8 cellular contexts compared by ENCODE assay signal in the genomic region with DNA sequence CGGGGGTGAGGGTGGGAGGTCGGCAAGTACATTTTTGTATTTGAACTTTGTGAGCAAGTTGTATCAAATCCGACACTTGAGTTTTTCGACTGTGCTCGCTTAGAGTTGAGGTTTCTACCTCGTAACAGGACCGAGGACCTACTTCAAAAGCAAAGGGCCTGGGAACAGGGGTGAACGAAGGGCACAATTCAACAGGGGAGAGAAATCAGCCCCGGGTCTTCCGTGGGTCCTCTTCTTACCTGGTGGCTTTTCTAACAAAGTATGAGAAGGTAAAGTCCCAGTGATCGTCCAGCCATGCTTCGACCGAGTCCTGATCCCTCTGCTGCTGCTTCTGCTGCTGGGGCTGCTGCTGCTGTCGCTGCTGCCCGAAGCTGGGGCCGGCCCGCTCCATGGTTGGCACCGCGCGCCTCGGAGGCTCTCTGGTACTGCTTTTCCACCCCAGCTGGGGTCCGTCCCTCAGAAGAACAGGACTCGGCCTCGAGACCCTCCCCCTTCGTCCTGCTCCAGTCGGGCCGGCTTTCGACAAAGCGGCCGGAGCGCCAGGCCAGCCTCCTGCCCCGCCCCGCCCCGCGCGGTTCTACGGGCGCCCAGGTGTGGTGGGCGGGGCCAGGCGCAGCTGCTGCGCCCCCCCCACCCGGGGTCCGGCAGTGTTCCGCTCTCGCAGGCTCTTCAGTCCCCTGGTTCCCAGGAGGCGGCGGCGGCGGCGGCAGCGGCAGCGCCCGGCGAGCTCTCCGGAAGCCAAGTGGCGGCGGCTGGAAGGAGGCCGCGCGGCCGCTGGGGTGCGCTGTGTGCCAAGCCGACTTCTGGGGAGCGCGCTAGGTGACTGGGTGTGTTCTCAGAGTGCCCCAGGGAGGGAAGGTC. TPM values are rescaled to one million over a fixed set of nuclear protein-coding genes. Genes with fewer than 3 reads are reported as not detected.
DNase-seq lines count a peak whose midpoint lies in the region; ATAC-seq and TF ChIP-seq lines count a peak whose summit lies in the region.

A gene (minus strand): TSS at position 524 of the 861 bp plus-strand sequence. CDS start 133 bp downstream, at position 391.

- TF ChIP-seq CTCF in GM12864 (IDR thresholded peaks at IDR 0.05; ENCODE audit: low read depth, low read length, missing control alignments), result peak; percentile 75
- TF ChIP-seq CTCF in progenitor cell of endocrine pancreas (IDR thresholded peaks at IDR 0.05; ENCODE audit: unreplicated experiment), result peak; percentile 90

- ATAC-seq in HG02588 (IDR thresholded peaks at IDR 0.05; ENCODE audit: unreplicated experiment) (peak; percentile 88), left ventricle myocardium superior (peak; percentile 89)

- H3K4me3 ChIP-seq in GM12864 (ENCODE audit: low read depth, low read length), result peak within 1 kb of the TSS; percentile 59

- DNase-seq in GM12864 (ENCODE audit: low read depth), result no peak
- DNase-seq in NCI-H1048 (lab: John Stamatoyannopoulos, UW), result peak; percentile 81
- peak; percentile 63 for DNase-seq in T follicular helper cell (ENCODE audit: low read depth)
- peak; percentile 46 for DNase-seq in amniotic epithelial cell (ENCODE audit: low read depth)
- peak; percentile 87 for DNase-seq in left ventricle myocardium superior
- DNase-seq in progenitor cell of endocrine pancreas (ENCODE audit: low spot score, unreplicated experiment), result peak; percentile 89
- DNase-seq in ureter (ENCODE audit: low spot score), result peak; percentile 86

- peaks cover 11% of the 10 kb centered on the region for H3K4me1 Mint-ChIP-seq in progenitor cell of endocrine pancreas (ENCODE audit: low read depth)

- intact Hi-C loops in left ventricle myocardium superior (cut with micrococcal nuclease), result loop anchor here (5.0 kb wide), 1 partner anchor 71 kb away; no protein-coding TSS in a partner anchor

- H3K27ac Mint-ChIP-seq in progenitor cell of endocrine pancreas, result peak within 1 kb of the TSS; percentile 98

- peaks cover 2% of the 10 kb centered on the region for H3K36me3 Mint-ChIP-seq in progenitor cell of endocrine pancreas (ENCODE audit: insufficient read depth)

- H3K4me3 Mint-ChIP-seq in progenitor cell of endocrine pancreas (ENCODE audit: low read depth), result peak within 1 kb of the TSS; percentile 97

- H3K27me3 Mint-ChIP-seq in progenitor cell of endocrine pancreas, result no peaks in the 10 kb centered on the region

- no peaks in the 10 kb centered on the region for H3K9me3 Mint-ChIP-seq in progenitor cell of endocrine pancreas (ENCODE audit: low read depth)

RNA-seq across cellular contexts. Expression of the gene that starts here (rescaled TPM):
- 7.6 TPM for total RNA-seq in left ventricle myocardium superior
- total RNA-seq in progenitor cell of endocrine pancreas, result 44.6 and 51.9 TPM in 2 replicates
- total RNA-seq in ureter, result 74.4 TPM
